In the genomic region with DNA sequence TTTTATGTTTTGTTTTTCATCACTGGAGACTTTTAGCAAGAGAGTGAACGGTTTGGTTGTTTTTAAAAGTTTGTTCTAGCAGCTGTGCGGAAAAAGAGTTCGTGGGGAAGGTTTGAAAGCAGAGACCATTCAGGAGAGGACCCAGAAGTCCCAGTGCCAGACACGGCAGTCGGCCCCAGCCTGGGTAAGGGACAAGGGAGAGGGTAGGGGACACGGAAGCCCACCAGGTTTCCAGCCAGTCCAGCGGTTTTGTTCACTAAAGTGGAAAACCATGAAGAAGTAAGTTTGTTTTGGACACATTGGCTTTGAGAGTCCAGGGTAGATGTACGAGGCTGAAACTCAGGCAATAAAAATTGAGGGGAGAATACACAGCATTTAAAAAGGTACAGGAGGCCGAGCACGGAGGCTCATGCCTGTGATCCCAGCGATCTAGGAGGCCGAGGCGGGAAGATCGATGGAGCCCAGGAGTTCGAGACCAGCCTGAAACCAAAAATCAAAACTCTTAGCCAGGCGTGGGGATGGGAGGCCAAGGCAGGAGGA, we compare ENCODE assay signal across 8 cellular contexts. TPM values are rescaled to one million over a fixed set of nuclear protein-coding genes. Genes with fewer than 3 reads are reported as not detected.
DNase-seq lines count a peak whose midpoint lies in the region; ATAC-seq and TF ChIP-seq lines count a peak whose summit lies in the region.

No MANE protein-coding gene starts in this region.

- peak overlapping the region; percentile 97 to 98 for H3K27ac Mint-ChIP-seq in T-cell

- H3K27ac ChIP-seq in sigmoid colon, result peak overlapping the region; percentile 52 to 80 (median 70)

- H3K36me3 ChIP-seq in sigmoid colon, result peaks cover 0 to 9% (median 0%) of the 10 kb centered on the region in 4 donors

- intact Hi-C loops in sigmoid colon (cut with DNase I), result no loop called here

- DNase-seq in T-cell, result no peak
- no peak for DNase-seq in fibroblast of villous mesenchyme (ENCODE audit: low read depth)
- no peak for DNase-seq in sigmoid colon
- no peak for DNase-seq in OCI-M1 (lab: John Stamatoyannopoulos, UW)
- DNase-seq in NCI-H2081 treated with DMSO at 0.1 percent for 48 hours (lab: John Stamatoyannopoulos, UW), result no peak

- H3K4me3 Mint-ChIP-seq in T-cell, result peak overlapping the region; percentile 86 to 96 (median 91)

- ATAC-seq in GM19035 (IDR thresholded peaks at IDR 0.05; ENCODE audit: unreplicated experiment), result peak; percentile 2
- ATAC-seq in T-cell (replicated peaks in 1 of 4), result no peak
- no peak for ATAC-seq in GM18861 (IDR thresholded peaks at IDR 0.05; ENCODE audit: unreplicated experiment)
- ATAC-seq in GM18870 (IDR thresholded peaks at IDR 0.05; ENCODE audit: unreplicated experiment), result no peak

- no peak for TF ChIP-seq POLR2A in sigmoid colon (IDR thresholded peaks at IDR 0.05)

- H3K27me3 Mint-ChIP-seq in T-cell, result peaks cover 0 to 2% of the 10 kb centered on the region in 2 donors

- 56 to 72% methylated on average over 16 of the region's 16 CpGs for WGBS in sigmoid colon, 2 donors

- peaks cover 65 to 75% (median 68%) of the 10 kb centered on the region in 3 donors for H3K4me1 Mint-ChIP-seq in T-cell

- no peaks in the 10 kb centered on the region for H3K9me3 ChIP-seq in sigmoid colon

- H3K27me3 ChIP-seq in sigmoid colon, result no peaks in the 10 kb centered on the region

- POLR2A ChIA-PET in T-cell (lab: Charles Lee), result no interaction called here

- peak overlapping the region; percentile 50 for H3K4me3 ChIP-seq in fibroblast of villous mesenchyme (ENCODE audit: low read depth, low read length)
- peak overlapping the region; percentile 23 to 98 (median 64) for H3K4me3 ChIP-seq in sigmoid colon

- H3K36me3 Mint-ChIP-seq in T-cell, result peaks cover 11% of the 10 kb centered on the region

- CTCF ChIA-PET in T-cell (lab: Charles Lee), result no interaction called here

- peaks cover 0 to 25% (median 20%) of the 10 kb centered on the region in 4 donors for H3K4me1 ChIP-seq in sigmoid colon

- H3K9me3 Mint-ChIP-seq in T-cell, result no peaks in the 10 kb centered on the region

- no peak for TF ChIP-seq EP300 in sigmoid colon (IDR thresholded peaks at IDR 0.05)

- TF ChIP-seq CTCF in fibroblast of villous mesenchyme (IDR thresholded peaks at IDR 0.05; ENCODE audit: insufficient read depth, low read depth, low read length), result no peak
- TF ChIP-seq CTCF in sigmoid colon (IDR thresholded peaks at IDR 0.05), result no peak

RNA-seq across cellular contexts. Expression of gene RFLNB, which starts 36.4 kb away (rescaled TPM):
- total RNA-seq in T-cell (10 to 100 TPM; 38.3 to 70.3 (median 55.2) TPM), fibroblast of villous mesenchyme (63.0 and 91.8 TPM in 2 replicates), sigmoid colon (10 to 100 TPM; 17.1 to 32.7 (median 26.7) TPM)
- 10 to 100 TPM in 2 of 3 donors, 1 to 10 TPM in 1; 6.4 to 28.2 (median 12.5) TPM for polyA plus RNA-seq in sigmoid colon

RNA-seq across cellular contexts. Expression of gene RPH3AL, which starts 56.8 kb away (rescaled TPM):
- total RNA-seq in T-cell (10 to 100 TPM in 1 of 5 donors, 1 to 10 TPM in 4; 4.5 to 10.5 (median 5.3) TPM), fibroblast of villous mesenchyme (1.3 and 1.6 TPM in 2 replicates), sigmoid colon (10 to 100 TPM in 1 of 4 donors, 1 to 10 TPM in 3; 1.8 to 12.7 (median 3.1) TPM)
- 10 to 100 TPM; 14.2 to 23.1 (median 15.0) TPM for polyA plus RNA-seq in sigmoid colon
